26 cellular contexts compared by ENCODE assay signal in the genomic region with DNA sequence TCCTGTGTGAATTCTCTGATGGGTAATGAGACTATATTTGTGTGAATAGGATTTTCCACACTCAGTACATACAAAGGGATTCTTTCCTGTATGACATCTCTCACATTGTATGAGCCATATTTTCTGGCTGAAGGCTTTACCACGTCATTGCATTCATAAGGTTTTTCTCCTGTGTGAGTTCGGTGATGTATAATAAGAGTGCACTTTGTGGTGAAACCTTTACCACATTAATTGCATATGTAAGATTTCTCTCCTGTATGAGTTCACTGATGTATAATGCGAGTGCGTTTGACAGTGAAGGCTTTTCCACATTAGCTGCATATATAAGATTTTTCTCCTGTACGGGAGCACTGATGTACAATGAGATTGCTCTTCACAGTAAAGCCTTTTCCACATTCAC.
DNase-seq lines count a peak whose midpoint lies in the region; ATAC-seq, FAIRE-seq and TF ChIP-seq lines count a peak whose summit lies in the region.
"Had no signal": no experiment of that assay in that cellular context is flagged by ENCODE, and none has a peak within 500 bp of the region (broad histone marks: within the 10 kb centered on the region; RNA-seq: fewer than 3 reads in every experiment).

No MANE protein-coding gene starts in this region.

- DNase-seq in ELR (ENCODE audit: low read depth) = peak; percentile 27
- peak; percentile 47 for DNase-seq in astrocyte (ENCODE audit: low read depth)
- peak; percentile 47 for DNase-seq in astrocyte of the spinal cord (ENCODE audit: low read depth, low spot score)
- DNase-seq in RKO (ENCODE audit: low spot score) = no peak
- no peak for DNase-seq in activated CD4-positive, CD25-positive, alpha-beta regulatory T cell treated with anti-CD3 and anti-CD28 coated beads, Interleukin-2, amount 50 U/mL, for 72 hours
- no peak for DNase-seq in upper lobe of left lung
- no peak for DNase-seq in CD1c-positive myeloid dendritic cell (ENCODE audit: extremely low spot score)
- DNase-seq: CD4-positive, alpha-beta T cell; CD8-positive, alpha-beta memory T cell; DMS 273 treated with DMSO at 0.1 percent for 48 hours; DMS79; EL; GF-D8; GOT3; HFFc6 had no signal

- no peaks in the 10 kb centered on the region for H3K36me3 Mint-ChIP-seq in astrocyte (ENCODE audit: low read depth, unreplicated experiment)
- H3K36me3 Mint-ChIP-seq: CD8-positive, alpha-beta memory T cell had no signal

- no peak for FAIRE-seq in astrocyte (lab: Jason Lieb, UNC)
- FAIRE-seq: A204.1, D721Med, GM12891, GM18507, H54 had no signal

- TF ChIP-seq EP300 in neural cell (conservative IDR thresholded peaks at IDR 0.05; ENCODE audit: poor library complexity, severe bottlenecking) (no peak), upper lobe of left lung (IDR thresholded peaks at IDR 0.05) (no peak)

- H3K4me3 Mint-ChIP-seq in astrocyte (ENCODE audit: unreplicated experiment) = no peak overlapping the region
- H3K4me3 Mint-ChIP-seq: B cell; CD4-positive, alpha-beta T cell; CD8-positive, alpha-beta memory T cell; HFFc6 had no signal

- H3K4me3 ChIP-seq in astrocyte (ENCODE audit: insufficient read depth, low read depth, low read length) = no peak overlapping the region
- no peak overlapping the region for H3K4me3 ChIP-seq in astrocyte of the spinal cord (ENCODE audit: low read depth, low read length)
- no peak overlapping the region for H3K4me3 ChIP-seq in neural cell (ENCODE audit: low read length)
- no peak overlapping the region for H3K4me3 ChIP-seq in upper lobe of left lung
- H3K4me3 ChIP-seq: BLaER1, HAP-1 had no signal

- H3K79me2 ChIP-seq in astrocyte (ENCODE audit: insufficient read depth, low read length) (no peaks in the 10 kb centered on the region), neural cell (replicated peaks; ENCODE audit: insufficient read depth, low read length) (no peaks in the 10 kb centered on the region)

- no peaks in the 10 kb centered on the region for H3K27me3 ChIP-seq in astrocyte (ENCODE audit: insufficient read depth, low read length)
- no peaks in the 10 kb centered on the region for H3K27me3 ChIP-seq in neural cell (ENCODE audit: insufficient read depth, low read depth, low read length)
- no peaks in the 10 kb centered on the region for H3K27me3 ChIP-seq in upper lobe of left lung
- H3K27me3 ChIP-seq: BLaER1 had no signal

- H3K27me3 Mint-ChIP-seq in astrocyte (ENCODE audit: low read depth, unreplicated experiment) = no peaks in the 10 kb centered on the region
- H3K27me3 Mint-ChIP-seq: B cell; CD4-positive, alpha-beta T cell; CD8-positive, alpha-beta memory T cell had no signal

- H3K4me1 ChIP-seq in astrocyte (ENCODE audit: insufficient read depth, low read length) (peaks cover 8% of the 10 kb centered on the region), upper lobe of left lung (no peaks in the 10 kb centered on the region)
- H3K4me1 ChIP-seq: BLaER1, HAP-1 had no signal

- in situ Hi-C loops in astrocyte of the spinal cord (cut with HindIII; ENCODE audit: low sequenced_read_pairs) = no loop called here

- WGBS in upper lobe of left lung, 2 donors = 78 to 83% methylated on average over 5 of the region's 5 CpGs

- H3K9ac ChIP-seq in astrocyte (ENCODE audit: low read length) = no peak overlapping the region
- H3K9ac ChIP-seq in neural cell (ENCODE audit: low read length) = no peak overlapping the region
- H3K9ac ChIP-seq: BLaER1 had no signal

- no peak for TF ChIP-seq POLR2A in upper lobe of left lung (IDR thresholded peaks at IDR 0.05)

- H3K4me1 Mint-ChIP-seq in astrocyte (ENCODE audit: low read depth, unreplicated experiment) = peaks cover 21% of the 10 kb centered on the region
- H3K4me1 Mint-ChIP-seq: B cell; CD8-positive, alpha-beta memory T cell had no signal

- no peak for TF ChIP-seq RAD21 in neural cell (conservative IDR thresholded peaks at IDR 0.05)

- no peaks in the 10 kb centered on the region for H3K9me3 Mint-ChIP-seq in astrocyte (ENCODE audit: unreplicated experiment)

- H3K36me3 ChIP-seq in astrocyte (ENCODE audit: insufficient read depth, low read length) (no peaks in the 10 kb centered on the region), neural cell (ENCODE audit: insufficient read depth, low read length) (no peaks in the 10 kb centered on the region), upper lobe of left lung (no peaks in the 10 kb centered on the region)
- H3K36me3 ChIP-seq: BLaER1, HAP-1 had no signal

- H3K9me3 ChIP-seq in astrocyte (ENCODE audit: insufficient read depth, low read depth, low read length) = no peaks in the 10 kb centered on the region
- no peaks in the 10 kb centered on the region for H3K9me3 ChIP-seq in neural cell (ENCODE audit: low read length)
- no peaks in the 10 kb centered on the region for H3K9me3 ChIP-seq in upper lobe of left lung
- H3K9me3 ChIP-seq: BLaER1, HAP-1 had no signal

- no peaks in the 10 kb centered on the region for H3F3A ChIP-seq in neural cell (ENCODE audit: insufficient read depth, low read length, poor library complexity, severe bottlenecking)

- peak overlapping the region; percentile 60 for H3K27ac Mint-ChIP-seq in astrocyte (ENCODE audit: unreplicated experiment)
- H3K27ac Mint-ChIP-seq: B cell; CD4-positive, alpha-beta T cell; CD8-positive, alpha-beta memory T cell; HFFc6 had no signal

- H3K27ac ChIP-seq in astrocyte (ENCODE audit: low read depth, low read length) (peak overlapping the region; percentile 58), neural cell (ENCODE audit: low read length) (peak overlapping the region; percentile 48), upper lobe of left lung (no peak overlapping the region)
- H3K27ac ChIP-seq: 22Rv1, BLaER1, C4-2B had no signal

- no peaks in the 10 kb centered on the region for H3K9me2 ChIP-seq in neural cell (ENCODE audit: insufficient read depth, low read length)

- no peak for ATAC-seq in upper lobe of left lung (ENCODE audit: low FRiP score in 2 of 2)

- H3K4me2 ChIP-seq in astrocyte (ENCODE audit: low read length) (peak overlapping the region; percentile 65), neural cell (ENCODE audit: low read length) (no peak overlapping the region)
- H3K4me2 ChIP-seq: BLaER1 had no signal

- TF ChIP-seq CTCF in astrocyte (IDR thresholded peaks at IDR 0.05; ENCODE audit: insufficient read depth, low read depth, low read length) (no peak), astrocyte of the spinal cord (IDR thresholded peaks at IDR 0.05; ENCODE audit: low read depth, low read length) (no peak), neural cell (IDR thresholded peaks at IDR 0.05; ENCODE audit: poor library complexity, severe bottlenecking) (no peak), upper lobe of left lung (IDR thresholded peaks at IDR 0.05) (no peak)

- no peaks in the 10 kb centered on the region for H4K20me1 ChIP-seq in astrocyte (ENCODE audit: insufficient read depth, low read length)
- H4K20me1 ChIP-seq in neural cell (ENCODE audit: insufficient read depth) = no peaks in the 10 kb centered on the region
- H4K20me1 ChIP-seq: BLaER1 had no signal

- H2AFZ ChIP-seq in astrocyte (ENCODE audit: low read depth, low read length) (peak overlapping the region; percentile 39), neural cell (ENCODE audit: low read depth, low read length) (no peak overlapping the region)

TF ChIP-seq in neural cell, 6 proteins besides CTCF, POLR2A, EP300 and RAD21:
- TF ChIP-seq, protein P1, sequence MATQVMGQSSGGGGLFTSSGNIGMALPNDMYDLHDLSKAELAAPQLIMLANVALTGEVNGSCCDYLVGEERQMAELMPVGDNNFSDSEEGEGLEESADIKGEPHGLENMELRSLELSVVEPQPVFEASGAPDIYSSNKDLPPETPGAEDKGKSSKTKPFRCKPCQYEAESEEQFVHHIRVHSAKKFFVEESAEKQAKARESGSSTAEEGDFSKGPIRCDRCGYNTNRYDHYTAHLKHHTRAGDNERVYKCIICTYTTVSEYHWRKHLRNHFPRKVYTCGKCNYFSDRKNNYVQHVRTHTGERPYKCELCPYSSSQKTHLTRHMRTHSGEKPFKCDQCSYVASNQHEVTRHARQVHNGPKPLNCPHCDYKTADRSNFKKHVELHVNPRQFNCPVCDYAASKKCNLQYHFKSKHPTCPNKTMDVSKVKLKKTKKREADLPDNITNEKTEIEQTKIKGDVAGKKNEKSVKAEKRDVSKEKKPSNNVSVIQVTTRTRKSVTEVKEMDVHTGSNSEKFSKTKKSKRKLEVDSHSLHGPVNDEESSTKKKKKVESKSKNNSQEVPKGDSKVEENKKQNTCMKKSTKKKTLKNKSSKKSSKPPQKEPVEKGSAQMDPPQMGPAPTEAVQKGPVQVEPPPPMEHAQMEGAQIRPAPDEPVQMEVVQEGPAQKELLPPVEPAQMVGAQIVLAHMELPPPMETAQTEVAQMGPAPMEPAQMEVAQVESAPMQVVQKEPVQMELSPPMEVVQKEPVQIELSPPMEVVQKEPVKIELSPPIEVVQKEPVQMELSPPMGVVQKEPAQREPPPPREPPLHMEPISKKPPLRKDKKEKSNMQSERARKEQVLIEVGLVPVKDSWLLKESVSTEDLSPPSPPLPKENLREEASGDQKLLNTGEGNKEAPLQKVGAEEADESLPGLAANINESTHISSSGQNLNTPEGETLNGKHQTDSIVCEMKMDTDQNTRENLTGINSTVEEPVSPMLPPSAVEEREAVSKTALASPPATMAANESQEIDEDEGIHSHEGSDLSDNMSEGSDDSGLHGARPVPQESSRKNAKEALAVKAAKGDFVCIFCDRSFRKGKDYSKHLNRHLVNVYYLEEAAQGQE (IDR thresholded peaks at IDR 0.05; ENCODE audit: borderline replicate concordance) = peak; percentile 18
- TF ChIP-seq SMC3 (conservative IDR thresholded peaks at IDR 0.05; ENCODE audit: poor library complexity) = no peak

Comparison
In these comparisons a context has a peak if more than half of its experiments do, and no peak if none do; other contexts are left out.
1. DNase-seq: peak in ELR (single experiment), astrocyte (single experiment) and astrocyte of the spinal cord (single experiment); none in RKO (single experiment), activated CD4-positive, CD25-positive, alpha-beta regulatory T cell treated with anti-CD3 and anti-CD28 coated beads, Interleukin-2, amount 50 U/mL, for 72 hours (single experiment), upper lobe of left lung (0 of 2) and CD1c-positive myeloid dendritic cell (single experiment).
2. H3K27ac ChIP-seq: peak in astrocyte (single experiment) and neural cell (single experiment); none in upper lobe of left lung (0 of 4).